7 cellular contexts compared by ENCODE assay signal in the genomic region with DNA sequence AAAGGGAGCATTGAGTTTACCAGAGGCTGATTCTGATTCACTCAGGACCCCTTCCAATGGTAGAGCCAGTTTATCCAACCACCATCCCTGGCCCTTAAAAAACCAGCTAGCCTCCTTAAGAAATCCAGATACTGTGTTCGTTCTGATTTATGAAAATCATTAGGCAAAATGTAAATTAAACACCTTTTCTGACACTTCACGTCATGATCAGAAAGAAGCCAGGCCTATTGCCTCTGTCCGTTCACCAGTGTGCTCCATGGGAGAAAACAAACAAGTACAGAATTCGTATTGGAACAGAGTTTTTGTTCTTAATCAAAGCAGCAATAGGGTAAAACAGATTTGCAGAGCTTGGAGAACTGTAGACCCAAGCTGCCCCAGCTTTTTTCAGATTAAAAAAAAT. TPM values are rescaled to one million over a fixed set of nuclear protein-coding genes. Genes with fewer than 3 reads are reported as not detected.
"Had no signal": no experiment of that assay in that cellular context is flagged by ENCODE, and none has a peak within 500 bp of the region (broad histone marks: within the 10 kb centered on the region; RNA-seq: fewer than 3 reads in every experiment).

No MANE protein-coding gene starts in this region.

- DNase-seq: IMR-90, KBM-7, KG1 had no signal

- H3K4me3 ChIP-seq: K562 had no signal

- ATAC-seq: HepG2, K562 had no signal

- H3K27ac Mint-ChIP-seq: IgD-negative memory B cell had no signal

- H3K4me3 Mint-ChIP-seq: IgD-negative memory B cell had no signal

- H3K9me3 Mint-ChIP-seq: IgD-negative memory B cell had no signal

- H3K27ac ChIP-seq: HL-60 had no signal

- H3K4me1 Mint-ChIP-seq: IgD-negative memory B cell had no signal

RNA-seq across cellular contexts. Expression of a gene that starts 31.1 kb away (rescaled TPM):
- polyA plus RNA-seq: IgD-negative memory B cell had no signal
